In the genomic region with DNA sequence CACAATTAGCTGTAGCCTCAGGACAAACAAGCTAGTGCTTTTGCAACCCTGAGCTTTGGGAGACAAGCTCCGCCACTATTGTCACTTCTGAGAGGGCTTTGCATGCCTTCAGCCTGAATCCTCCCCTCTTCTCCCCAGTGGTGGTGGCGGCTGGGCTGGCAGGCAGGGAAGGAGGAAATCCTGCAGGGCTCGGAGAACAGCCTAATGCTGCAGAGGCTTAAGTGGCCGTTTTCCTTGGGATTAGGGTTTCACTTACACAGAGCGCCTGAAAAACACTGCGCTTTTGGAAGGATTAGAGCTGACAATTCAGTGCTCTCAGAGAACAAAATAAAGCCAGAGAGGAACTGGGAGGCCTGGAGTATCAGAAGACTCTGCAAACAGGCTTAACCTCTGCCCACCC, we compare ENCODE assay signal across 23 cellular contexts.
"Had no signal": no experiment of that assay in that cellular context is flagged by ENCODE, and none has a peak within 500 bp of the region (broad histone marks: within the 10 kb centered on the region; RNA-seq: fewer than 3 reads in every experiment).

No MANE protein-coding gene starts in this region.

- ATAC-seq: esophagus mucosa; gastroesophageal sphincter; heart left ventricle; left lung; right cardiac atrium; stimulated activated naive CD8-positive, alpha-beta T cell treated with anti-CD3 and anti-CD28 coated beads, Interleukin-15, amount 100 ng/mL, for 72 hours; upper lobe of right lung had no signal

- H3K27ac ChIP-seq: brain microvascular endothelial cell, colonic mucosa, gastroesophageal sphincter, heart left ventricle, left lung, prostate gland, skin epidermis, testis, upper lobe of right lung had no signal

- H3K9me3 ChIP-seq: colonic mucosa, gastroesophageal sphincter, heart left ventricle, left lung, prostate gland, testis, upper lobe of right lung had no signal

- H3K4me3 Mint-ChIP-seq: activated B cell treated with CpG ODN at 0.5 μM for 24 hours; activated CD4-positive, alpha-beta memory T cell treated with anti-CD3 and anti-CD28 coated beads for 36 hours; activated naive CD4-positive, alpha-beta T cell treated with anti-CD3 and anti-CD28 coated beads, Interleukin-2, amount 10 ng/mL, durations not matched to agents 7 days and 5 days; activated T-cell treated with anti-CD3 and anti-CD28 coated beads, Interleukin-2, amount 50 U/mL, for 24 hours; stimulated activated naive CD8-positive, alpha-beta T cell treated with anti-CD3 and anti-CD28 coated beads, Interleukin-15, amount 100 ng/mL, for 72 hours; T-helper 2 cell treated with Interferon-gamma antibody and Interleukin-4, amounts not matched to agents 5 μg/mL and 100 μg/mL, for 36 hours had no signal

- H3K36me3 Mint-ChIP-seq: activated CD4-positive, alpha-beta memory T cell treated with anti-CD3 and anti-CD28 coated beads for 36 hours; activated naive CD4-positive, alpha-beta T cell treated with anti-CD3 and anti-CD28 coated beads, Interleukin-2, amount 10 ng/mL, durations not matched to agents 7 days and 5 days had no signal

- H3K9me3 Mint-ChIP-seq: activated B cell treated with CpG ODN at 0.5 μM for 24 hours; activated CD4-positive, alpha-beta memory T cell treated with anti-CD3 and anti-CD28 coated beads for 36 hours; activated naive CD4-positive, alpha-beta T cell treated with anti-CD3 and anti-CD28 coated beads, Interleukin-2, amount 10 ng/mL, durations not matched to agents 7 days and 5 days; activated T-cell treated with anti-CD3 and anti-CD28 coated beads, Interleukin-2, amount 50 U/mL, for 24 hours; activated T-helper 2 cell treated with anti-CD3 and anti-CD28 coated beads, Interferon-gamma antibody, Interleukin-2, Interleukin-4, amounts not matched to agents 10 μg/mL and 5 μg/mL and 100 μg/mL, durations not matched to agents 14 hours and 24 hours and 36 hours; stimulated activated naive CD8-positive, alpha-beta T cell treated with anti-CD3 and anti-CD28 coated beads, Interleukin-15, amount 100 ng/mL, for 72 hours; T-helper 2 cell treated with Interferon-gamma antibody and Interleukin-4, amounts not matched to agents 5 μg/mL and 100 μg/mL, for 36 hours had no signal

- H3K36me3 ChIP-seq: brain microvascular endothelial cell, colonic mucosa, gastroesophageal sphincter, heart left ventricle, left lung, prostate gland, upper lobe of right lung had no signal

- H3K27ac Mint-ChIP-seq: activated B cell treated with CpG ODN at 0.5 μM for 24 hours; activated CD4-positive, alpha-beta memory T cell treated with anti-CD3 and anti-CD28 coated beads for 36 hours; activated naive CD4-positive, alpha-beta T cell treated with anti-CD3 and anti-CD28 coated beads, Interleukin-2, amount 10 ng/mL, durations not matched to agents 7 days and 5 days; activated T-cell treated with anti-CD3 and anti-CD28 coated beads, Interleukin-2, amount 50 U/mL, for 24 hours; activated T-helper 2 cell treated with anti-CD3 and anti-CD28 coated beads, Interferon-gamma antibody, Interleukin-2, Interleukin-4, amounts not matched to agents 10 μg/mL and 5 μg/mL and 100 μg/mL, durations not matched to agents 14 hours and 24 hours and 36 hours; stimulated activated naive CD8-positive, alpha-beta T cell treated with anti-CD3 and anti-CD28 coated beads, Interleukin-15, amount 100 ng/mL, for 72 hours; T-helper 2 cell treated with Interferon-gamma antibody and Interleukin-4, amounts not matched to agents 5 μg/mL and 100 μg/mL, for 36 hours had no signal

- H3K4me1 Mint-ChIP-seq: activated B cell treated with CpG ODN at 0.5 μM for 24 hours; activated naive CD4-positive, alpha-beta T cell treated with anti-CD3 and anti-CD28 coated beads, Interleukin-2, amount 10 ng/mL, durations not matched to agents 7 days and 5 days; stimulated activated naive CD8-positive, alpha-beta T cell treated with anti-CD3 and anti-CD28 coated beads, Interleukin-15, amount 100 ng/mL, for 72 hours had no signal

- H3K4me3 ChIP-seq: colonic mucosa, gastroesophageal sphincter, heart left ventricle, left lung, prostate gland, skin epidermis, testis, upper lobe of right lung had no signal

- H3K4me1 ChIP-seq: colonic mucosa, gastroesophageal sphincter, heart left ventricle, left lung, prostate gland, testis, upper lobe of right lung had no signal

- H3K27me3 ChIP-seq: testis had no signal

- DNase-seq: activated B cell treated with CpG ODN at 0.5 μM for 24 hours; activated CD4-positive, alpha-beta memory T cell treated with anti-CD3 and anti-CD28 coated beads for 36 hours; activated CD4-positive, alpha-beta T cell treated with anti-CD3 and anti-CD28 coated beads for 4 hours; activated naive CD4-positive, alpha-beta T cell treated with anti-CD3 and anti-CD28 coated beads, Interleukin-2, amount 10 ng/mL, durations not matched to agents 7 days and 5 days; activated T-cell treated with anti-CD3 and anti-CD28 coated beads, Interleukin-2, amount 50 U/mL, for 24 hours; brain microvascular endothelial cell; central memory CD4-positive, alpha-beta T cell; colonic mucosa; heart left ventricle; mammary epithelial cell; right cardiac atrium; stimulated activated CD4-positive, alpha-beta T cell treated with anti-CD3 and anti-CD28 coated beads, Interleukin-15, amount 100 ng/mL, for 24 hours; stimulated activated CD4-positive, alpha-beta T cell treated with anti-CD3 and anti-CD28 coated beads, Interleukin-2, amount 100 ng/mL, for 48 hours; stimulated activated naive CD8-positive, alpha-beta T cell treated with anti-CD3 and anti-CD28 coated beads, Interleukin-15, amount 100 ng/mL, for 72 hours; testis; upper lobe of right lung had no signal
